Comparison of ENCODE assay signal across 18 cellular contexts in the genomic region with DNA sequence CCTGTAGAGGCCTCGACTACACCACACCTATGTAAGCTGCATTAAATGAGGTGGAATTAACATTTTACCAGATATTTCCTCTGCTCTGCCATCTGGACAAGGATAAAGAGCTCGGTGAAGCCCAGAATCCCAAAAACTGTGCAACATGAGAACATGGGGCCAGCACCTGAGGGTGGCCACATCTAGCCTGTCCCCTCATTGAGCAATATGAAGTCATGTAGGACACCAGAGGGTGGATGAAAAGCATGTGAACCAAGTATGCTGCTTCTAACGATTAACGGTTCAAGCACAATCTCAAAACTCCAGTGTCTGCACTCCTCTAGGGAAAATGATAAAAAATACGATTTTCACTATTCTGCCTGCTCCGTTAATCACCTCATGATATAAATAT.
A peak's percentile ranks its signal among the peaks of the same experiment; 100 is the strongest.
DNase-seq lines count a peak whose midpoint lies in the region; ATAC-seq lines count a peak whose summit lies in the region.
"Had no signal": no experiment of that assay in that cellular context is flagged by ENCODE, and none has a peak within 500 bp of the region (broad histone marks: within the 10 kb centered on the region; RNA-seq: fewer than 3 reads in every experiment).

No MANE protein-coding gene starts in this region.

- peak; percentile 23 to 42 for ATAC-seq in left cardiac atrium
- ATAC-seq in sciatic nerve = peak; percentile 39
- ATAC-seq in naive thymus-derived CD4-positive, alpha-beta T cell = no peak
- ATAC-seq in stimulated activated memory B cell treated with anti-CD40 and anti-IgM and Interleukin-4, amounts not matched to agents 10 μg/mL and 1 μg/mL and 100 μg/mL, for 72 hours = no peak
- no peak for ATAC-seq in activated naive CD8-positive, alpha-beta T cell treated with anti-CD3 and anti-CD28 coated beads, Interleukin-2, amount 50 U/mL, for 24 hours
- ATAC-seq: CD8-positive, alpha-beta T cell had no signal

- H3K4me1 Mint-ChIP-seq in naive thymus-derived CD4-positive, alpha-beta T cell = peaks cover 0 to 8% (median 6%) of the 10 kb centered on the region in 7 donors
- H3K4me1 Mint-ChIP-seq in stimulated activated memory B cell treated with anti-CD40 and anti-IgM and Interleukin-4, amounts not matched to agents 10 μg/mL and 1 μg/mL and 100 μg/mL, for 72 hours = peaks cover 13% of the 10 kb centered on the region
- no peaks in the 10 kb centered on the region for H3K4me1 Mint-ChIP-seq in activated naive CD8-positive, alpha-beta T cell treated with anti-CD3 and anti-CD28 coated beads, Interleukin-2, amount 50 U/mL, for 24 hours

- intact Hi-C loops in left cardiac atrium (cut with DNase I) = no loop called here
- intact Hi-C loops in sciatic nerve (cut with DNase I) = no loop called here
- intact Hi-C loops in naive thymus-derived CD4-positive, alpha-beta T cell (cut with micrococcal nuclease) = no loop called here

- H3K36me3 Mint-ChIP-seq in naive thymus-derived CD4-positive, alpha-beta T cell = peaks cover 0 to 1% (median 0%) of the 10 kb centered on the region in 5 donors
- no peaks in the 10 kb centered on the region for H3K36me3 Mint-ChIP-seq in stimulated activated memory B cell treated with anti-CD40 and anti-IgM and Interleukin-4, amounts not matched to agents 10 μg/mL and 1 μg/mL and 100 μg/mL, for 72 hours
- H3K36me3 Mint-ChIP-seq in activated naive CD8-positive, alpha-beta T cell treated with anti-CD3 and anti-CD28 coated beads, Interleukin-2, amount 50 U/mL, for 24 hours (ENCODE audit: low read depth) = no peaks in the 10 kb centered on the region
- H3K36me3 Mint-ChIP-seq: CD8-positive, alpha-beta T cell had no signal

- H3K27me3 Mint-ChIP-seq in naive thymus-derived CD4-positive, alpha-beta T cell = no peaks in the 10 kb centered on the region
- H3K27me3 Mint-ChIP-seq in stimulated activated memory B cell treated with anti-CD40 and anti-IgM and Interleukin-4, amounts not matched to agents 10 μg/mL and 1 μg/mL and 100 μg/mL, for 72 hours = no peaks in the 10 kb centered on the region
- H3K27me3 Mint-ChIP-seq in activated naive CD8-positive, alpha-beta T cell treated with anti-CD3 and anti-CD28 coated beads, Interleukin-2, amount 50 U/mL, for 24 hours = no peaks in the 10 kb centered on the region

- CTCF ChIA-PET in naive thymus-derived CD4-positive, alpha-beta T cell (lab: Charles Lee) = no interaction called here

- H3K27ac ChIP-seq in naive thymus-derived CD4-positive, alpha-beta T cell (ENCODE audit: low read depth, low read length) = no peak overlapping the region
- H3K27ac ChIP-seq: 22Rv1, BLaER1, SJSA1 had no signal

- H3K4me1 ChIP-seq in naive thymus-derived CD4-positive, alpha-beta T cell (ENCODE audit: control insufficient read depth in 2 of 2, insufficient read depth in 2 of 2, low read length in 2 of 2) = no peaks in the 10 kb centered on the region
- H3K4me1 ChIP-seq: HAP-1, SJSA1 had no signal

- peaks cover 0 to 11% (median 0%) of the 10 kb centered on the region in 11 donors for H3K9me3 Mint-ChIP-seq in naive thymus-derived CD4-positive, alpha-beta T cell
- H3K9me3 Mint-ChIP-seq in stimulated activated memory B cell treated with anti-CD40 and anti-IgM and Interleukin-4, amounts not matched to agents 10 μg/mL and 1 μg/mL and 100 μg/mL, for 72 hours = peaks cover 4% of the 10 kb centered on the region
- H3K9me3 Mint-ChIP-seq in activated naive CD8-positive, alpha-beta T cell treated with anti-CD3 and anti-CD28 coated beads, Interleukin-2, amount 50 U/mL, for 24 hours = no peaks in the 10 kb centered on the region
- H3K9me3 Mint-ChIP-seq: CD8-positive, alpha-beta T cell had no signal

- no peaks in the 10 kb centered on the region for H3K27me3 ChIP-seq in naive thymus-derived CD4-positive, alpha-beta T cell (ENCODE audit: control insufficient read depth in 2 of 2, insufficient read depth in 2 of 2, low read length in 2 of 2)
- H3K27me3 ChIP-seq: BLaER1, SJSA1 had no signal

- no peak overlapping the region for H3K4me3 Mint-ChIP-seq in naive thymus-derived CD4-positive, alpha-beta T cell
- H3K4me3 Mint-ChIP-seq in stimulated activated memory B cell treated with anti-CD40 and anti-IgM and Interleukin-4, amounts not matched to agents 10 μg/mL and 1 μg/mL and 100 μg/mL, for 72 hours = no peak overlapping the region
- H3K4me3 Mint-ChIP-seq in activated naive CD8-positive, alpha-beta T cell treated with anti-CD3 and anti-CD28 coated beads, Interleukin-2, amount 50 U/mL, for 24 hours = no peak overlapping the region
- H3K4me3 Mint-ChIP-seq: CD8-positive, alpha-beta T cell had no signal

- H3K36me3 ChIP-seq in naive thymus-derived CD4-positive, alpha-beta T cell (ENCODE audit: control insufficient read depth in 2 of 3, insufficient read depth in 3 of 3, low read length in 3 of 3) = no peaks in the 10 kb centered on the region
- H3K36me3 ChIP-seq: HAP-1, SJSA1 had no signal

- no peak overlapping the region for H3K4me3 ChIP-seq in naive thymus-derived CD4-positive, alpha-beta T cell (ENCODE audit: low read length)
- H3K4me3 ChIP-seq: BLaER1, HAP-1, SJSA1 had no signal

- H3K9me3 ChIP-seq in naive thymus-derived CD4-positive, alpha-beta T cell (ENCODE audit: control insufficient read depth in 2 of 3, low read length in 3 of 3) = no peaks in the 10 kb centered on the region
- H3K9me3 ChIP-seq: HAP-1, SJSA1 had no signal

- DNase-seq in NCI-H2171 (lab: John Stamatoyannopoulos, UW) (peak; percentile 12), NCI-H2171 treated with DMSO at 0.1 percent for 48 hours (lab: John Stamatoyannopoulos, UW) (no peak), left cardiac atrium (no peak), sciatic nerve (ENCODE audit: low spot score) (no peak)
- DNase-seq in naive thymus-derived CD4-positive, alpha-beta T cell = no peak
- no peak for DNase-seq in activated naive CD8-positive, alpha-beta T cell treated with anti-CD3 and anti-CD28 coated beads, Interleukin-2, amount 50 U/mL, for 24 hours
- no peak for DNase-seq in stimulated activated CD4-positive, alpha-beta T cell treated with anti-CD3 and anti-CD28 coated beads, Interleukin-2, amount 100 ng/mL, for 48 hours
- DNase-seq: CD8-positive, alpha-beta T cell; NCI-H1048; NCI-H1694; NCI-H2107; NCI-H748 treated with DMSO at 0.1 percent for 48 hours; RPMI8226 had no signal

- no peak overlapping the region for H3K27ac Mint-ChIP-seq in naive thymus-derived CD4-positive, alpha-beta T cell
- H3K27ac Mint-ChIP-seq in stimulated activated memory B cell treated with anti-CD40 and anti-IgM and Interleukin-4, amounts not matched to agents 10 μg/mL and 1 μg/mL and 100 μg/mL, for 72 hours = no peak overlapping the region
- no peak overlapping the region for H3K27ac Mint-ChIP-seq in activated naive CD8-positive, alpha-beta T cell treated with anti-CD3 and anti-CD28 coated beads, Interleukin-2, amount 50 U/mL, for 24 hours
- H3K27ac Mint-ChIP-seq: CD8-positive, alpha-beta T cell had no signal

- POLR2A ChIA-PET in naive thymus-derived CD4-positive, alpha-beta T cell (lab: Charles Lee) = no interaction called here

Comparison
In these comparisons a context has a peak if more than half of its experiments do, and no peak if none do; other contexts are left out.
1. ATAC-seq: peak in left cardiac atrium (2 of 2) and sciatic nerve (single experiment); none in naive thymus-derived CD4-positive, alpha-beta T cell (single experiment), stimulated activated memory B cell treated with anti-CD40 and anti-IgM and Interleukin-4, amounts not matched to agents 10 μg/mL and 1 μg/mL and 100 μg/mL, for 72 hours (single experiment) and activated naive CD8-positive, alpha-beta T cell treated with anti-CD3 and anti-CD28 coated beads, Interleukin-2, amount 50 U/mL, for 24 hours (single experiment).